8 cellular contexts compared by ENCODE assay signal in the genomic region with DNA sequence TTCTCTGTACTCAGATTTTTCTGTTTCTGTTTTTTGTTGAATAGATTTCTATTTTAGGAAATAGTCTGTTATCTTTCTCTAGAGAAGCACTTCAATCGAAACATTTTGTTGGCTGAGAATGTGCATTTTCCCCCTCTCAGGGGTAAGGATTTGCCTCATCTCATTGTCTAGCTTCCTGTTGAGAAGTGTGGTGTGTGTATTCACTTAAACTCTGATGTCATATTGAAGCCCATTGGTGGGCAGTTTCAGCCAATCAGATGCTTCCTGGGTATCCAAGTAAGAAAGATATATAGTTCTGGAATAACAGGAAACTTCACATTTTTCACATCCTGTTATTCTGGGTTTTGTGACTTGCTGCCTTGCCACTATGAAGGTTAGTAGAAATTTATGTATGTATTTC.
A peak's percentile ranks its signal among the peaks of the same experiment; 100 is the strongest.
DNase-seq lines count a peak whose midpoint lies in the region; ATAC-seq, FAIRE-seq and TF ChIP-seq lines count a peak whose summit lies in the region.

No MANE protein-coding gene starts in this region.

- H3K56ac ChIP-seq in H1 (replicated peaks; ENCODE audit: insufficient read length, low read depth, low read length) = no peak overlapping the region

- H3K9me3 ChIP-seq in H1 (ENCODE audit: insufficient read depth in 2 of 2, low read depth in 1 of 2, low read length in 1 of 2) = no peaks in the 10 kb centered on the region
- no peaks in the 10 kb centered on the region for H3K9me3 ChIP-seq in PC-9 (ENCODE audit: insufficient read depth, low read depth)

- no peak overlapping the region for H3K4ac ChIP-seq in H1 (replicated peaks; ENCODE audit: insufficient read length, low read depth, low read length)

- H4K8ac ChIP-seq in H1 (ENCODE audit: extremely low read depth, insufficient read depth, low read length) = no peak overlapping the region

- H3K9me3 Mint-ChIP-seq in neural crest cell = peaks cover 3% of the 10 kb centered on the region

- H2AFZ ChIP-seq in H1 (ENCODE audit: low read length) = no peak overlapping the region
- H2AFZ ChIP-seq in PC-9 = no peak overlapping the region

- H2BK120ac ChIP-seq in H1 (replicated peaks; ENCODE audit: low read depth, low read length) = no peak overlapping the region

- H3K36me3 ChIP-seq in H1 (ENCODE audit: control insufficient read depth in 2 of 4, insufficient read depth in 4 of 4, low read length in 3 of 4) (no peaks in the 10 kb centered on the region; a peak in 1 of 8 replicates), PC-9 (ENCODE audit: low read depth) (no peaks in the 10 kb centered on the region)

- H4K91ac ChIP-seq in H1 (replicated peaks; ENCODE audit: insufficient read length, low read length) = no peak overlapping the region

- BruUV-seq in PC-9 (replicated peaks; lab: Mats Ljungman, UMichigan) = no TSS peak

- H3K27ac Mint-ChIP-seq in neural crest cell (ENCODE audit: unreplicated experiment) = no peak overlapping the region

- peaks cover 17% of the 10 kb centered on the region for H3K79me1 ChIP-seq in H1 (ENCODE audit: low read depth, low read length)

- H3K27ac ChIP-seq in H1 (ENCODE audit: low read depth, low read length) (no peak overlapping the region), PC-9 (no peak overlapping the region)

- no peak overlapping the region for H3K9ac ChIP-seq in H1 (replicated peaks in 1 of 4; ENCODE audit: extremely low read depth in 1 of 4, low read depth in 3 of 4, low read length in 3 of 4)

- H3K79me2 ChIP-seq in H1 (ENCODE audit: control insufficient read depth in 1 of 2, insufficient read depth in 2 of 2, low read length in 2 of 2) (peaks cover 0 to 91% of the 10 kb centered on the region in 2 experiments; a peak in 3 of 4 replicates), PC-9 (ENCODE audit: low read depth) (peaks cover 29% of the 10 kb centered on the region)

- peak; percentile 32 for FAIRE-seq in H1 (lab: Jason Lieb, UNC)

- POLR2A ChIA-PET in H1 (lab: Charles Lee; ENCODE audit: partially characterized antibody) (interaction anchor here (0.8 to 0.9 kb wide), 3 partner anchors 9 to 16 kb away, joined by 3 read pairs; no protein-coding TSS in a partner anchor), PC-9 (lab: Charles Lee; ENCODE audit: unreplicated experiment) (no interaction called here)

- TF ChIP-seq RAD21 in H1 (IDR thresholded peaks at IDR 0.05 in 1 of 2, conservative IDR thresholded peaks at IDR 0.05 in 1 of 2; ENCODE audit: low read depth in 2 of 2, low read length in 2 of 2) = no peak

- H4K5ac ChIP-seq in H1 (ENCODE audit: insufficient read length, low read depth, low read length) = no peak overlapping the region

- no peaks in the 10 kb centered on the region; the same call in 1 of the 2 replicates for H3K23me2 ChIP-seq in H1 (ENCODE audit: low read depth, low read length)

- no peak overlapping the region for H2BK20ac ChIP-seq in H1 (ENCODE audit: low read length)

- no peaks in the 10 kb centered on the region for H3K9me2 ChIP-seq in PC-9 (ENCODE audit: insufficient read depth)

- TF ChIP-seq EP300 in H1 (IDR thresholded peaks at IDR 0.05; ENCODE audit: borderline replicate concordance in 1 of 2, low read depth in 2 of 2, low read length in 2 of 2) = no peak

- TF ChIP-seq CTCF in H1 (IDR thresholded peaks at IDR 0.05; ENCODE audit: control extremely low read depth in 1 of 3, insufficient read depth in 1 of 3, low read depth in 1 of 3, low read length in 3 of 3) (no peak), neural crest cell (conservative IDR thresholded peaks at IDR 0.05) (no peak), PC-9 (conservative IDR thresholded peaks at IDR 0.05) (no peak)

- no peak overlapping the region for H3K4me3 ChIP-seq in H1 (ENCODE audit: extremely low read depth in 1 of 4, insufficient read depth in 2 of 4, low read depth in 3 of 4, low read length in 4 of 4)
- H3K4me3 ChIP-seq in PC-9 = no peak overlapping the region

- no peaks in the 10 kb centered on the region for H3F3A ChIP-seq in PC-9 (ENCODE audit: insufficient read depth, low read depth)

- no peak overlapping the region for H2BK12ac ChIP-seq in H1 (ENCODE audit: low read depth, low read length)

- H3K23ac ChIP-seq in H1 (ENCODE audit: insufficient read length) = no peak overlapping the region

- H3K4me3 Mint-ChIP-seq in neural crest cell = peak overlapping the region; percentile 13

- intact Hi-C loops in PC-9 (cut with micrococcal nuclease; ENCODE audit: unreplicated experiment) = no loop called here

- H3K18ac ChIP-seq in H1 (ENCODE audit: extremely low read depth, low read length) = no peak overlapping the region

- peaks cover 38% of the 10 kb centered on the region for H3K4me1 Mint-ChIP-seq in neural crest cell

- H3K4me1 ChIP-seq in H1 (replicated peaks in 1 of 4; ENCODE audit: control insufficient read depth in 3 of 4, insufficient read depth in 4 of 4, low read length in 3 of 4) (peaks cover 0 to 20% (median 16%) of the 10 kb centered on the region in 4 experiments; a peak in 6 of 7 replicates), PC-9 (replicated peaks; ENCODE audit: insufficient read depth) (no peaks in the 10 kb centered on the region)

- H3K27me3 ChIP-seq in H1 (replicated peaks in 1 of 4; ENCODE audit: control insufficient read depth in 3 of 4, extremely low read depth in 1 of 4, insufficient read depth in 3 of 4, low read length in 3 of 4) (no peaks in the 10 kb centered on the region), PC-9 (ENCODE audit: insufficient read depth, low read depth) (no peaks in the 10 kb centered on the region)

- ATAC-seq in HG02870 (IDR thresholded peaks at IDR 0.05; ENCODE audit: unreplicated experiment) = peak; percentile 80

- CTCF ChIA-PET in H1 (lab: Charles Lee; ENCODE audit: partially characterized antibody) = interaction anchor here (0.8 to 2.4 kb wide), 5 partner anchors 12 to 248 kb away, joined by 3 to 15 read pairs (median 3); no protein-coding TSS in a partner anchor
- CTCF ChIA-PET in PC-9 (lab: Charles Lee) = no interaction called here

- 100% methylated on average over 1 of the region's 1 CpG; no CpG with 5 or more reads in 1 of the 2 experiments for WGBS in H1 (ENCODE audit: extremely low coverage in 1 of 2, insufficient coverage in 1 of 2, insufficient read length in 1 of 2, insufficient replicate concordance in 2 of 2, low coverage in 1 of 2, low lambda C conversion rate in 2 of 2, missing lambda C conversion rate in 1 of 2), 2 experiments

- peaks cover 13 to 25% of the 10 kb centered on the region in 2 experiments for H4K20me1 ChIP-seq in H1 (replicated peaks in 1 of 2; ENCODE audit: control insufficient read depth in 1 of 2, insufficient read depth in 2 of 2, low read length in 2 of 2)
- H4K20me1 ChIP-seq in PC-9 (ENCODE audit: insufficient read depth) = peaks cover 33% of the 10 kb centered on the region

- peak in 4 of 6 experiments; percentile 19 to 59 (median 52) for DNase-seq in stimulated activated naive CD4-positive, alpha-beta T cell (lab: John Stamatoyannopoulos, UW)
- no peak for DNase-seq in stimulated activated naive CD4-positive, alpha-beta T cell treated with Interleukin-2 at 50 U/mL for 16 hours (lab: John Stamatoyannopoulos, UW)
- peak; percentile 5 for DNase-seq in NCI-H460 (ENCODE audit: extremely low read depth, low read depth)
- no peak for DNase-seq in H1 (ENCODE audit: low read depth in 1 of 2, low spot score in 2 of 2)
- DNase-seq in neural crest cell (ENCODE audit: low read depth, low spot score) = no peak
- DNase-seq in PC-9 = no peak
- DNase-seq in SK-N-DZ (ENCODE audit: low spot score) = no peak

- H2BK15ac ChIP-seq in H1 (ENCODE audit: low read length) = no peak overlapping the region

- no peaks in the 10 kb centered on the region for H3K27me3 Mint-ChIP-seq in neural crest cell (ENCODE audit: low read depth)

- peaks cover 23% of the 10 kb centered on the region for H3K36me3 Mint-ChIP-seq in neural crest cell (ENCODE audit: low read depth)

- H3K14ac ChIP-seq in H1 (ENCODE audit: insufficient read length) = no peak overlapping the region

- no peak for TF ChIP-seq POLR2A in H1 (IDR thresholded peaks at IDR 0.05; ENCODE audit: control extremely low read depth in 1 of 2, low read depth in 2 of 2, low read length in 2 of 2)

- H2AK5ac ChIP-seq in H1 (ENCODE audit: low read depth, low read length) = no peak overlapping the region

- H3K4me2 ChIP-seq in H1 (ENCODE audit: insufficient read depth in 1 of 2, low read depth in 2 of 2, low read length in 2 of 2) = no peak overlapping the region; a peak in 1 of 4 replicates
- no peak overlapping the region for H3K4me2 ChIP-seq in PC-9

- no peak overlapping the region for H2BK5ac ChIP-seq in H1 (ENCODE audit: low read depth, low read length)

TF ChIP-seq in H1, 55 proteins besides CTCF, POLR2A, EP300 and RAD21:
- TF ChIP-seq SRF (IDR thresholded peaks at IDR 0.05; ENCODE audit: low read depth, low read length) (no peak), SIRT6 (IDR thresholded peaks at IDR 0.05; ENCODE audit: low read length) (no peak), TAF7 (optimal IDR thresholded peaks at IDR 0.05; ENCODE audit: borderline replicate concordance, low read depth, low read length) (no peak), SUZ12 (IDR thresholded peaks at IDR 0.05; ENCODE audit: low read length) (no peak), SP2 (IDR thresholded peaks at IDR 0.05; ENCODE audit: low read length) (no peak)
- TF ChIP-seq, protein P1, sequence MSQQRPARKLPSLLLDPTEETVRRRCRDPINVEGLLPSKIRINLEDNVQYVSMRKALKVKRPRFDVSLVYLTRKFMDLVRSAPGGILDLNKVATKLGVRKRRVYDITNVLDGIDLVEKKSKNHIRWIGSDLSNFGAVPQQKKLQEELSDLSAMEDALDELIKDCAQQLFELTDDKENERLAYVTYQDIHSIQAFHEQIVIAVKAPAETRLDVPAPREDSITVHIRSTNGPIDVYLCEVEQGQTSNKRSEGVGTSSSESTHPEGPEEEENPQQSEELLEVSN (IDR thresholded peaks at IDR 0.05) = no peak

Comparison
In these comparisons a context has a peak if more than half of its experiments do, and no peak if none do; other contexts are left out.
1. DNase-seq: peak in stimulated activated naive CD4-positive, alpha-beta T cell (4 of 6) and NCI-H460 (single experiment); none in stimulated activated naive CD4-positive, alpha-beta T cell treated with Interleukin-2 at 50 U/mL for 16 hours (single experiment), H1 (0 of 2), neural crest cell (single experiment), PC-9 (0 of 2) and SK-N-DZ (single experiment).